Comparison of ENCODE assay signal across 12 cellular contexts in genomic region chr10:44865289-44865671, GRCh38. TPM values are rescaled to one million over a fixed set of nuclear protein-coding genes. Genes with fewer than 3 reads are reported as not detected.
DNase-seq lines count a peak whose midpoint lies in the region; ATAC-seq, FAIRE-seq and TF ChIP-seq lines count a peak whose summit lies in the region.
"Had no signal": no experiment of that assay in that cellular context is flagged by ENCODE, and none has a peak within 500 bp of the region (broad histone marks: within the 10 kb centered on the region; RNA-seq: fewer than 3 reads in every experiment).

No MANE protein-coding gene starts in this region.

- no peaks in the 10 kb centered on the region for H4K20me1 ChIP-seq in endothelial cell of umbilical vein (replicated peaks; ENCODE audit: control insufficient read depth, extremely low read depth, insufficient read depth, low read length)

- H3K27me3 ChIP-seq in endothelial cell of umbilical vein (ENCODE audit: control insufficient read depth in 2 of 2, insufficient read depth in 2 of 2, low read length in 2 of 2): no peaks in the 10 kb centered on the region

- H3K36me3 Mint-ChIP-seq in CD14-positive monocyte: no peaks in the 10 kb centered on the region
- H3K36me3 Mint-ChIP-seq in naive thymus-derived CD8-positive, alpha-beta T cell: no peaks in the 10 kb centered on the region

- peaks cover 0 to 6% (median 0%) of the 10 kb centered on the region in 7 donors for H3K9me3 Mint-ChIP-seq in CD14-positive monocyte
- H3K9me3 Mint-ChIP-seq in naive thymus-derived CD8-positive, alpha-beta T cell: no peaks in the 10 kb centered on the region
- H3K9me3 Mint-ChIP-seq: dendritic cell treated with granulocyte-macrophage colony-stimulating factor and Interleukin-4, amounts not matched to agents 40 ng/mL and 50 ng/mL, for 4 days had no signal

- TF ChIP-seq CTCF in CD14-positive monocyte (IDR thresholded peaks at IDR 0.05) (no peak), NB4 (IDR thresholded peaks at IDR 0.05; ENCODE audit: low read depth, low read length) (no peak), endothelial cell of umbilical vein (IDR thresholded peaks at IDR 0.05; ENCODE audit: extremely low read depth in 1 of 2, insufficient read depth in 1 of 2, low read depth in 1 of 2, low read length in 2 of 2) (no peak)

- no peak for ATAC-seq in naive thymus-derived CD8-positive, alpha-beta T cell

- H2AFZ ChIP-seq in endothelial cell of umbilical vein (ENCODE audit: low read depth, low read length): peak overlapping the region; percentile 9

- CTCF ChIA-PET in endothelial cell of umbilical vein (lab: Charles Lee): interaction anchor here (1.2 to 2.2 kb wide), 3 partner anchors 11 to 23 kb away, joined by 3 to 11 read pairs (median 3); no protein-coding TSS in a partner anchor

- intact Hi-C loops in CD14-positive monocyte (cut with micrococcal nuclease) (no loop called here), endothelial cell of umbilical vein (cut with micrococcal nuclease) (loop anchor here (2.0 to 10.0 kb wide), 3 partner anchors 478 to 820 kb away; no protein-coding TSS in a partner anchor)

- no peak for DNase-seq in CD14-positive monocyte (ENCODE audit: low spot score)
- peak; percentile 43 for DNase-seq in NB4 (ENCODE audit: low read depth)
- no peak for DNase-seq in endothelial cell of umbilical vein (ENCODE audit: low read depth, low spot score)
- no peak for DNase-seq in naive thymus-derived CD8-positive, alpha-beta T cell
- no peak for DNase-seq in NCI-H446 treated with DMSO at 0.1 percent for 48 hours (lab: John Stamatoyannopoulos, UW)
- no peak for DNase-seq in NCI-H510A (lab: John Stamatoyannopoulos, UW)
- DNase-seq in hippocampal formation (lab: John Stamatoyannopoulos, UW): no peak
- no peak for DNase-seq in NCI-H2081 (lab: John Stamatoyannopoulos, UW)

- no peak for FAIRE-seq in endothelial cell of umbilical vein (lab: Jason Lieb, UNC)
- FAIRE-seq: D721Med had no signal

- H3K4me3 Mint-ChIP-seq in CD14-positive monocyte: peak overlapping the region; percentile 94 to 99
- H3K4me3 Mint-ChIP-seq in naive thymus-derived CD8-positive, alpha-beta T cell: peak overlapping the region in 9 of 10 donors; percentile 87 to 96 (median 93)

- TF ChIP-seq POLR2A in NB4 (IDR thresholded peaks at IDR 0.05; ENCODE audit: extremely low read depth, insufficient read length) (no peak), endothelial cell of umbilical vein (IDR thresholded peaks at IDR 0.05; ENCODE audit: low read depth, low read length) (no peak)

- H3K4me3 ChIP-seq in NB4 (ENCODE audit: low read depth, low read length) (peak overlapping the region; percentile 4), endothelial cell of umbilical vein (replicated peaks in 1 of 3; ENCODE audit: insufficient read depth in 1 of 3, low read depth in 1 of 3, low read length in 3 of 3) (no peak overlapping the region)

- peaks cover 5% of the 10 kb centered on the region for H3K4me1 ChIP-seq in endothelial cell of umbilical vein (ENCODE audit: control insufficient read depth, extremely low read depth, insufficient read depth, low read length)

- POLR2A ChIA-PET in endothelial cell of umbilical vein (lab: Charles Lee): no interaction called here
- POLR2A ChIA-PET in naive thymus-derived CD8-positive, alpha-beta T cell (lab: Charles Lee): no interaction called here

- H3K9me1 ChIP-seq in endothelial cell of umbilical vein (replicated peaks; ENCODE audit: control insufficient read depth, extremely low read depth, insufficient read depth, low read length): no peaks in the 10 kb centered on the region

- no peak overlapping the region for H3K27ac ChIP-seq in endothelial cell of umbilical vein (ENCODE audit: insufficient read depth, low read depth, low read length)

- no peaks in the 10 kb centered on the region for H3K79me2 ChIP-seq in endothelial cell of umbilical vein (ENCODE audit: control insufficient read depth, insufficient read depth, low read length)

- H3K4me2 ChIP-seq in endothelial cell of umbilical vein (ENCODE audit: insufficient read depth, low read length): peak overlapping the region; percentile 76

- no peak overlapping the region for H3K9ac ChIP-seq in endothelial cell of umbilical vein (replicated peaks; ENCODE audit: extremely low read depth, insufficient read depth, low read length)

- no peaks in the 10 kb centered on the region for H3K9me3 ChIP-seq in endothelial cell of umbilical vein (replicated peaks; ENCODE audit: control insufficient read depth, insufficient read depth, low read length)

- H3K4me1 Mint-ChIP-seq in CD14-positive monocyte: peaks cover 20% of the 10 kb centered on the region
- peaks cover 14 to 19% (median 17%) of the 10 kb centered on the region in 4 donors for H3K4me1 Mint-ChIP-seq in naive thymus-derived CD8-positive, alpha-beta T cell

- H3K27ac Mint-ChIP-seq in CD14-positive monocyte: peak overlapping the region in 1 of 7 donors; percentile 42
- peak overlapping the region in 1 of 10 donors; percentile 95 for H3K27ac Mint-ChIP-seq in naive thymus-derived CD8-positive, alpha-beta T cell

- dilution Hi-C loops in endothelial cell of umbilical vein (cut with MboI; ENCODE audit: extremely low pct_ligation_motif_present, low sequenced_read_pairs): no loop called here

- BruUV-seq in endothelial cell of umbilical vein (replicated peaks; lab: Mats Ljungman, UMichigan): no TSS peak

- no peaks in the 10 kb centered on the region for H3K36me3 ChIP-seq in endothelial cell of umbilical vein (ENCODE audit: control insufficient read depth in 2 of 2, extremely low read depth in 1 of 2, insufficient read depth in 2 of 2, low read length in 2 of 2)

- H3K27me3 Mint-ChIP-seq in CD14-positive monocyte (ENCODE audit: low read depth in 3 of 3): peaks cover 41 to 60% (median 50%) of the 10 kb centered on the region in 3 donors
- H3K27me3 Mint-ChIP-seq in naive thymus-derived CD8-positive, alpha-beta T cell: peaks cover 35 to 74% (median 46%) of the 10 kb centered on the region in 5 donors

TF ChIP-seq in endothelial cell of umbilical vein, 7 proteins besides CTCF, POLR2A, EP300 and RAD21:
- TF ChIP-seq MAX (IDR thresholded peaks at IDR 0.05; ENCODE audit: insufficient read depth, insufficient read length): no peak
- TF ChIP-seq MYC (IDR thresholded peaks at IDR 0.05; ENCODE audit: low read depth, low read length): no peak
- TF ChIP-seq GATA2 (IDR thresholded peaks at IDR 0.05; ENCODE audit: insufficient read depth, insufficient read length, low read depth, low read length): no peak
- TF ChIP-seq FOS (IDR thresholded peaks at IDR 0.05; ENCODE audit: borderline replicate concordance, insufficient read depth, low read length): no peak
- TF ChIP-seq EZH2 (IDR thresholded peaks at IDR 0.05; ENCODE audit: borderline replicate concordance, low read depth, low read length, severe bottlenecking): no peak
- no peak for TF ChIP-seq POLR2AphosphoS5 (IDR thresholded peaks at IDR 0.05; ENCODE audit: insufficient read depth, low read depth, low read length)

RNA-seq across cellular contexts. Expression of gene TMEM72, which starts 45.9 kb away (rescaled TPM):
- polyA plus RNA-seq in CD14-positive monocyte: not detected
- not detected in 2 replicates for total RNA-seq in endothelial cell of umbilical vein
- not detected in 2 replicates for polyA plus RNA-seq in endothelial cell of umbilical vein
- not detected in 2 replicates for polyA plus RNA-seq in endothelial cell of umbilical vein (2011; cell fraction: cytosol; rRNA removed)
- polyA plus RNA-seq in endothelial cell of umbilical vein (2011; cell fraction: nucleus; rRNA removed): not detected in 2 replicates
- polyA plus RNA-seq in endothelial cell of umbilical vein (2012): not detected in 2 replicates
- not detected in 2 replicates for polyA minus RNA-seq in endothelial cell of umbilical vein
- not detected for polyA minus RNA-seq in endothelial cell of umbilical vein (2011; cell fraction: cytosol; rRNA and poly(A)+ RNA removed)
- not detected in 2 replicates for polyA minus RNA-seq in endothelial cell of umbilical vein (2011; cell fraction: nucleus; rRNA and poly(A)+ RNA removed)
- total RNA-seq in naive thymus-derived CD8-positive, alpha-beta T cell: not detected
- not detected for polyA plus RNA-seq in naive thymus-derived CD8-positive, alpha-beta T cell
- total RNA-seq: kidney epithelial cell, M059J had no signal
